8 cellular contexts compared by ENCODE assay signal in genomic region chr9:99162759-99163364, GRCh38. TPM values are rescaled to one million over a fixed set of nuclear protein-coding genes. Genes with fewer than 3 reads are reported as not detected.
DNase-seq lines count a peak whose midpoint lies in the region; ATAC-seq and TF ChIP-seq lines count a peak whose summit lies in the region.

No MANE protein-coding gene starts in this region.

- H3K27me3 ChIP-seq in CD4-positive, CD25-positive, alpha-beta regulatory T cell (ENCODE audit: control insufficient read depth, insufficient read depth, low read length), result peaks cover 5% of the 10 kb centered on the region
- H3K27me3 ChIP-seq in naive thymus-derived CD4-positive, alpha-beta T cell (ENCODE audit: control insufficient read depth in 2 of 2, insufficient read depth in 2 of 2, low read length in 2 of 2), result no peaks in the 10 kb centered on the region

- no peaks in the 10 kb centered on the region for H3K9me3 Mint-ChIP-seq in CD4-positive, CD25-positive, alpha-beta regulatory T cell
- H3K9me3 Mint-ChIP-seq in naive thymus-derived CD4-positive, alpha-beta T cell, result peaks cover 0 to 2% (median 0%) of the 10 kb centered on the region in 11 donors
- no peaks in the 10 kb centered on the region for H3K9me3 Mint-ChIP-seq in activated naive CD8-positive, alpha-beta T cell treated with anti-CD3 and anti-CD28 coated beads for 36 hours

- no peak overlapping the region for H3K4me3 Mint-ChIP-seq in CD4-positive, CD25-positive, alpha-beta regulatory T cell
- peak overlapping the region in 1 of 10 donors; percentile 0 for H3K4me3 Mint-ChIP-seq in naive thymus-derived CD4-positive, alpha-beta T cell
- H3K4me3 Mint-ChIP-seq in activated naive CD8-positive, alpha-beta T cell treated with anti-CD3 and anti-CD28 coated beads for 36 hours, result no peak overlapping the region

- ATAC-seq in CD4-positive, CD25-positive, alpha-beta regulatory T cell (ENCODE audit: low read depth in 2 of 2), result no peak
- ATAC-seq in GM21515 (IDR thresholded peaks at IDR 0.05; ENCODE audit: unreplicated experiment) (peak; percentile 49), esophagus mucosa (no peak), GM21526 (IDR thresholded peaks at IDR 0.05; ENCODE audit: low FRiP score, unreplicated experiment) (no peak)
- ATAC-seq in naive thymus-derived CD4-positive, alpha-beta T cell, result peak; percentile 61

- peak; percentile 43 for TF ChIP-seq CTCF in coronary artery (IDR thresholded peaks at IDR 0.05)

- POLR2A ChIA-PET in naive thymus-derived CD4-positive, alpha-beta T cell (lab: Charles Lee), result no interaction called here

- no peak overlapping the region for H3K27ac ChIP-seq in CD4-positive, CD25-positive, alpha-beta regulatory T cell (ENCODE audit: insufficient read depth, low read length, poor library complexity, severe bottlenecking)
- no peak overlapping the region for H3K27ac ChIP-seq in coronary artery
- no peak overlapping the region for H3K27ac ChIP-seq in naive thymus-derived CD4-positive, alpha-beta T cell (ENCODE audit: low read depth, low read length)

- CTCF ChIA-PET in naive thymus-derived CD4-positive, alpha-beta T cell (lab: Charles Lee), result interaction anchor here (0.6 to 1.9 kb wide), 7 partner anchors 10 to 1241 kb away, joined by 3 to 8 read pairs (median 3); no protein-coding TSS in a partner anchor

- no peaks in the 10 kb centered on the region for H3K36me3 Mint-ChIP-seq in CD4-positive, CD25-positive, alpha-beta regulatory T cell
- no peaks in the 10 kb centered on the region for H3K36me3 Mint-ChIP-seq in naive thymus-derived CD4-positive, alpha-beta T cell
- H3K36me3 Mint-ChIP-seq in activated naive CD8-positive, alpha-beta T cell treated with anti-CD3 and anti-CD28 coated beads for 36 hours, result peaks cover 7% of the 10 kb centered on the region

- intact Hi-C loops in naive thymus-derived CD4-positive, alpha-beta T cell (cut with micrococcal nuclease), result loop anchor here (1.0 to 5.0 kb wide), 8 partner anchors 21 to 1434 kb away; no protein-coding TSS in a partner anchor

- no peaks in the 10 kb centered on the region for H3K4me1 ChIP-seq in CD4-positive, CD25-positive, alpha-beta regulatory T cell (ENCODE audit: control insufficient read depth, insufficient read depth, low read length, poor library complexity, severe bottlenecking)
- H3K4me1 ChIP-seq in naive thymus-derived CD4-positive, alpha-beta T cell (ENCODE audit: control insufficient read depth in 2 of 2, insufficient read depth in 2 of 2, low read length in 2 of 2), result peaks cover 0 to 8% of the 10 kb centered on the region in 2 donors

- DNase-seq in CD4-positive, CD25-positive, alpha-beta regulatory T cell, result peak in 2 of 3 donors; percentile 42 to 64
- DNase-seq in NCI-H460 (ENCODE audit: extremely low read depth, low read depth) (peak; percentile 54), coronary artery (ENCODE audit: low spot score) (no peak)
- peak in 7 of 9 donors; percentile 22 to 59 (median 47) for DNase-seq in naive thymus-derived CD4-positive, alpha-beta T cell
- no peak for DNase-seq in activated naive CD8-positive, alpha-beta T cell treated with anti-CD3 and anti-CD28 coated beads for 36 hours

- no peaks in the 10 kb centered on the region for H3K36me3 ChIP-seq in CD4-positive, CD25-positive, alpha-beta regulatory T cell (ENCODE audit: control insufficient read depth, insufficient read depth, low read length)
- H3K36me3 ChIP-seq in naive thymus-derived CD4-positive, alpha-beta T cell (ENCODE audit: control insufficient read depth in 2 of 3, insufficient read depth in 3 of 3, low read length in 3 of 3), result no peaks in the 10 kb centered on the region

- H3K4me1 Mint-ChIP-seq in CD4-positive, CD25-positive, alpha-beta regulatory T cell, result peaks cover 5 to 8% (median 6%) of the 10 kb centered on the region in 4 donors
- peaks cover 9 to 32% (median 17%) of the 10 kb centered on the region in 7 donors for H3K4me1 Mint-ChIP-seq in naive thymus-derived CD4-positive, alpha-beta T cell
- H3K4me1 Mint-ChIP-seq in activated naive CD8-positive, alpha-beta T cell treated with anti-CD3 and anti-CD28 coated beads for 36 hours, result peaks cover 46% of the 10 kb centered on the region

- H3K4me3 ChIP-seq in CD4-positive, CD25-positive, alpha-beta regulatory T cell (ENCODE audit: low read depth, low read length), result no peak overlapping the region
- H3K4me3 ChIP-seq in coronary artery, result no peak overlapping the region
- no peak overlapping the region for H3K4me3 ChIP-seq in naive thymus-derived CD4-positive, alpha-beta T cell (ENCODE audit: low read length)

- no peaks in the 10 kb centered on the region for H3K9me3 ChIP-seq in CD4-positive, CD25-positive, alpha-beta regulatory T cell (ENCODE audit: control insufficient read depth in 2 of 2, low read length in 2 of 2)
- H3K9me3 ChIP-seq in naive thymus-derived CD4-positive, alpha-beta T cell (ENCODE audit: control insufficient read depth in 2 of 3, low read length in 3 of 3), result no peaks in the 10 kb centered on the region

- no peak overlapping the region for H3K27ac Mint-ChIP-seq in CD4-positive, CD25-positive, alpha-beta regulatory T cell
- H3K27ac Mint-ChIP-seq in naive thymus-derived CD4-positive, alpha-beta T cell, result no peak overlapping the region
- H3K27ac Mint-ChIP-seq in activated naive CD8-positive, alpha-beta T cell treated with anti-CD3 and anti-CD28 coated beads for 36 hours, result no peak overlapping the region

- H3K27me3 Mint-ChIP-seq in CD4-positive, CD25-positive, alpha-beta regulatory T cell, result peaks cover 26% of the 10 kb centered on the region
- peaks cover 7 to 32% (median 10%) of the 10 kb centered on the region in 5 donors for H3K27me3 Mint-ChIP-seq in naive thymus-derived CD4-positive, alpha-beta T cell
- H3K27me3 Mint-ChIP-seq in activated naive CD8-positive, alpha-beta T cell treated with anti-CD3 and anti-CD28 coated beads for 36 hours, result peaks cover 3% of the 10 kb centered on the region

RNA-seq across cellular contexts. Expression of gene TGFBR1, which starts 57.9 kb away (rescaled TPM):
- 24.9 TPM for total RNA-seq in CD4-positive, CD25-positive, alpha-beta regulatory T cell
- polyA plus RNA-seq in CD4-positive, CD25-positive, alpha-beta regulatory T cell, result 10 to 100 TPM; 18.0 to 27.0 (median 18.9) TPM
- total RNA-seq in NCI-H460 (2014; rRNA removed; shearing (Covaris generic)), result 78.3 and 85.6 TPM in 2 replicates
- 18.6 and 25.6 TPM in 2 replicates for polyA plus RNA-seq in NCI-H460 (2014; cell fraction: nucleus; rRNA removed)
- total RNA-seq in naive thymus-derived CD4-positive, alpha-beta T cell, result 10 to 100 TPM; 20.6 to 95.5 (median 29.5) TPM
- 10 to 100 TPM; 18.3 to 22.0 TPM for polyA plus RNA-seq in naive thymus-derived CD4-positive, alpha-beta T cell
- total RNA-seq in esophagus mucosa, result 31.5 TPM
- total RNA-seq in activated naive CD8-positive, alpha-beta T cell treated with anti-CD3 and anti-CD28 coated beads for 36 hours, result 10 to 100 TPM; 30.4 to 32.1 TPM

RNA-seq across cellular contexts. Expression of gene ALG2, which starts 58.9 kb away (rescaled TPM):
- 17.1 TPM for total RNA-seq in CD4-positive, CD25-positive, alpha-beta regulatory T cell
- 10 to 100 TPM; 27.1 to 35.2 (median 31.6) TPM for polyA plus RNA-seq in CD4-positive, CD25-positive, alpha-beta regulatory T cell
- total RNA-seq in NCI-H460 (2014; rRNA removed; shearing (Covaris generic)), result 67.8 and 68.5 TPM in 2 replicates
- polyA plus RNA-seq in NCI-H460 (2014; cell fraction: nucleus; rRNA removed), result 20.7 and 34.7 TPM in 2 replicates
- total RNA-seq in naive thymus-derived CD4-positive, alpha-beta T cell, result 10 to 100 TPM; 13.9 to 33.7 (median 25.2) TPM
- 10 to 100 TPM; 20.1 to 28.4 TPM for polyA plus RNA-seq in naive thymus-derived CD4-positive, alpha-beta T cell
- 12.2 TPM for total RNA-seq in esophagus mucosa
- total RNA-seq in activated naive CD8-positive, alpha-beta T cell treated with anti-CD3 and anti-CD28 coated beads for 36 hours, result 10 to 100 TPM; 27.3 to 30.3 TPM

RNA-seq across cellular contexts. Expression of gene SEC61B, which starts 59.2 kb away (rescaled TPM):
- total RNA-seq in CD4-positive, CD25-positive, alpha-beta regulatory T cell, result 76.2 TPM
- polyA plus RNA-seq in CD4-positive, CD25-positive, alpha-beta regulatory T cell, result 100 to 1,000 TPM; 343 to 400 (median 367) TPM
- 120 and 144 TPM in 2 replicates for total RNA-seq in NCI-H460 (2014; rRNA removed; shearing (Covaris generic))
- 69.7 and 72.5 TPM in 2 replicates for polyA plus RNA-seq in NCI-H460 (2014; cell fraction: nucleus; rRNA removed)
- total RNA-seq in naive thymus-derived CD4-positive, alpha-beta T cell, result 100 to 1,000 TPM in 1 of 5 experiments, 10 to 100 TPM in 4; 50.4 to 165 (median 54.6) TPM
- 100 to 1,000 TPM; 257 to 292 TPM for polyA plus RNA-seq in naive thymus-derived CD4-positive, alpha-beta T cell
- 75.8 TPM for total RNA-seq in esophagus mucosa
- total RNA-seq in activated naive CD8-positive, alpha-beta T cell treated with anti-CD3 and anti-CD28 coated beads for 36 hours, result 100 to 1,000 TPM; 161 to 164 TPM

Comparison
In these comparisons a context has a peak if more than half of its experiments do, and no peak if none do; other contexts are left out.
1. ATAC-seq: peak in GM21515 (single experiment) and naive thymus-derived CD4-positive, alpha-beta T cell (single experiment); none in CD4-positive, CD25-positive, alpha-beta regulatory T cell (0 of 2), esophagus mucosa (single experiment) and GM21526 (single experiment).
2. DNase-seq: peak in CD4-positive, CD25-positive, alpha-beta regulatory T cell (2 of 3), NCI-H460 (single experiment) and naive thymus-derived CD4-positive, alpha-beta T cell (7 of 9); none in coronary artery (single experiment) and activated naive CD8-positive, alpha-beta T cell treated with anti-CD3 and anti-CD28 coated beads for 36 hours (single experiment).